ENCODE assay signal across 8 cellular contexts in the genomic region with DNA sequence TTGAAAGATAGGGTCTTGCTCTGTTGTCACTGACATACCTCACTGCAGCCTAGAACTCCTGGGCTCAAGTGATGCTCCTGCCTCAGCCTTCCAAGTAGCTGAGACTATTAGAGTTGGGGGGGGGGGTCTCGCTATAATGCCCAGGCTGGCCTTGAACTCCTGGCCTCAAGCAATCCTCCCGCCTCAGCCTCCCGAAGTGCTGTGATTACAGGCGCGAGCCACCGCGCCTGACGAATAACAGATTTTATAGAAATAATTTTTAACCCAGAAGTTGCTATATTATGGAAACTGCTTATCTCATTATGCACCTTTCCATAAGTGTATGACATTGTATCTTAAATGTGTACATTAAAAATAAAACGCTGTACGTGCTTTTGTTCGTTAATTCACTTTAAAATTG. TPM values are rescaled to one million over a fixed set of nuclear protein-coding genes. Genes with fewer than 3 reads are reported as not detected.
DNase-seq lines count a peak whose midpoint lies in the region; ATAC-seq, FAIRE-seq and TF ChIP-seq lines count a peak whose summit lies in the region.

No MANE protein-coding gene starts in this region.

- peaks cover 28% of the 10 kb centered on the region for H3K36me3 Mint-ChIP-seq in Caco-2 (ENCODE audit: insufficient read depth, unreplicated experiment)

- H3K27me3 ChIP-seq in Caco-2 (replicated peaks; ENCODE audit: control insufficient read depth, insufficient read depth, low read length) = no peaks in the 10 kb centered on the region
- no peaks in the 10 kb centered on the region for H3K27me3 ChIP-seq in PC-9 (ENCODE audit: insufficient read depth, low read depth)
- H3K27me3 ChIP-seq in pancreas = no peaks in the 10 kb centered on the region

- H3K4me1 Mint-ChIP-seq in Caco-2 (ENCODE audit: low read depth, unreplicated experiment) = peaks cover 7% of the 10 kb centered on the region

- H3K4me3 ChIP-seq in Caco-2 (ENCODE audit: low read depth, low read length) (peak overlapping the region; percentile 71), PC-9 (peak overlapping the region; percentile 81), pancreas (peak overlapping the region; percentile 46 to 66 (median 62))

- H3K36me3 ChIP-seq in Caco-2 (ENCODE audit: control insufficient read depth, insufficient read depth, low read length) (no peaks in the 10 kb centered on the region; the same call in 1 of the 2 replicates), PC-9 (ENCODE audit: low read depth) (no peaks in the 10 kb centered on the region), pancreas (no peaks in the 10 kb centered on the region)

- H3K9me2 ChIP-seq in PC-9 (ENCODE audit: insufficient read depth) = no peaks in the 10 kb centered on the region

- peaks cover 13% of the 10 kb centered on the region; the same call in 1 of the 2 replicates for H3K79me2 ChIP-seq in PC-9 (ENCODE audit: low read depth)

- H3K9me3 Mint-ChIP-seq in Caco-2 (ENCODE audit: unreplicated experiment) = no peaks in the 10 kb centered on the region

- DNase-seq in Caco-2 (no peak), PC-9 (no peak), epithelial cell of prostate (ENCODE audit: low read depth, low spot score) (no peak), pancreas (no peak), SIG-M5 (lab: John Stamatoyannopoulos, UW) (no peak), NCI-H2227 treated with DMSO at 0.1 percent for 48 hours (lab: John Stamatoyannopoulos, UW) (no peak)

- intact Hi-C loops in Caco-2 (cut with micrococcal nuclease; ENCODE audit: unreplicated experiment) = no loop called here
- intact Hi-C loops in PC-9 (cut with micrococcal nuclease; ENCODE audit: unreplicated experiment) = no loop called here
- intact Hi-C loops in pancreas (cut with DNase I) = no loop called here

- H3K27me3 Mint-ChIP-seq in Caco-2 (ENCODE audit: insufficient read depth, unreplicated experiment) = peaks cover 2% of the 10 kb centered on the region

- peak overlapping the region; percentile 95 for H2AFZ ChIP-seq in PC-9

- no peaks in the 10 kb centered on the region for H3K9me3 ChIP-seq in Caco-2
- H3K9me3 ChIP-seq in PC-9 (ENCODE audit: insufficient read depth, low read depth) = no peaks in the 10 kb centered on the region
- no peaks in the 10 kb centered on the region for H3K9me3 ChIP-seq in pancreas

- no peaks in the 10 kb centered on the region for H3F3A ChIP-seq in PC-9 (ENCODE audit: insufficient read depth, low read depth)

- H3K4me3 Mint-ChIP-seq in Caco-2 (ENCODE audit: unreplicated experiment) = peak overlapping the region; percentile 84

- no TSS peak for BruUV-seq in Caco-2 (replicated peaks; lab: Mats Ljungman, UMichigan)
- BruUV-seq in PC-9 (replicated peaks; lab: Mats Ljungman, UMichigan) = no TSS peak

- no peaks in the 10 kb centered on the region for H4K20me1 ChIP-seq in PC-9 (ENCODE audit: insufficient read depth)

- 9 to 16% methylated on average over 11 of the region's 11 CpGs for WGBS in pancreas, 2 donors

- no peak overlapping the region for H3K27ac ChIP-seq in PC-9
- peak overlapping the region; percentile 68 for H3K27ac ChIP-seq in epithelial cell of prostate
- peak overlapping the region in 3 of 4 donors; percentile 76 to 85 (median 83) for H3K27ac ChIP-seq in pancreas

- H3K4me1 ChIP-seq in Caco-2 (no peaks in the 10 kb centered on the region; the same call in 1 of the 2 replicates), PC-9 (replicated peaks; ENCODE audit: insufficient read depth) (no peaks in the 10 kb centered on the region), pancreas (peaks cover 0 to 4% (median 3%) of the 10 kb centered on the region in 3 donors)

- CTCF ChIA-PET in Caco-2 (lab: Charles Lee) (interaction anchor here (0.8 to 1.0 kb wide), 2 partner anchors 11 to 23 kb away, joined by 3 to 5 read pairs; no protein-coding TSS in a partner anchor), PC-9 (lab: Charles Lee) (no interaction called here)

- no peak for FAIRE-seq in pancreas (lab: Jason Lieb, UNC)

- peak overlapping the region; percentile 94 for H3K4me2 ChIP-seq in PC-9

- no peak for ATAC-seq in pancreas
- ATAC-seq in GM19397 (IDR thresholded peaks at IDR 0.05; ENCODE audit: unreplicated experiment) = no peak
- no peak for ATAC-seq in HG02981 (IDR thresholded peaks at IDR 0.05; ENCODE audit: unreplicated experiment)

- TF ChIP-seq CTCF in Caco-2 (IDR thresholded peaks at IDR 0.05; ENCODE audit: insufficient read depth in 1 of 2, low read depth in 1 of 2, low read length in 1 of 2, severe bottlenecking in 1 of 2, unreplicated experiment in 1 of 2) = no peak
- no peak for TF ChIP-seq CTCF in PC-9 (conservative IDR thresholded peaks at IDR 0.05)
- TF ChIP-seq CTCF in pancreas (IDR thresholded peaks at IDR 0.05) = no peak

- peak overlapping the region; percentile 89 for H3K27ac Mint-ChIP-seq in Caco-2 (ENCODE audit: unreplicated experiment)

- POLR2A ChIA-PET in Caco-2 (lab: Charles Lee) = no interaction called here
- POLR2A ChIA-PET in PC-9 (lab: Charles Lee; ENCODE audit: unreplicated experiment) = no interaction called here

RNA-seq across cellular contexts. Expression of gene ANKRD26, which starts 0.8 kb away (rescaled TPM):
- total RNA-seq in Caco-2 (2022) = 16.2 and 17.5 TPM in 2 replicates
- total RNA-seq in PC-9 (2021) = 10.6 and 12.9 TPM in 2 replicates
- total RNA-seq in pancreas = 1 to 10 TPM; 1.7 to 5.4 (median 3.9) TPM
- 1 to 10 TPM; 2.0 to 2.3 TPM for polyA plus RNA-seq in pancreas

RNA-seq across cellular contexts. Expression of gene YME1L1, which starts 54.7 kb away (rescaled TPM):
- total RNA-seq in Caco-2 (2022) (200 and 203 TPM in 2 replicates), PC-9 (2021) (69.2 and 87.7 TPM in 2 replicates), pancreas (10 to 100 TPM; 34.2 to 58.0 (median 49.9) TPM)
- polyA plus RNA-seq in pancreas = 10 to 100 TPM; 11.9 to 29.6 TPM

RNA-seq across cellular contexts. Expression of gene MASTL, which starts 55.7 kb away (rescaled TPM):
- 40.2 and 40.5 TPM in 2 replicates for total RNA-seq in Caco-2 (2022)
- total RNA-seq in PC-9 (2021) = 13.0 and 17.4 TPM in 2 replicates
- 1 to 10 TPM; 1.6 to 3.7 (median 2.1) TPM for total RNA-seq in pancreas
- 1 to 10 TPM; 1.3 to 3.2 TPM for polyA plus RNA-seq in pancreas
